In the genomic region with DNA sequence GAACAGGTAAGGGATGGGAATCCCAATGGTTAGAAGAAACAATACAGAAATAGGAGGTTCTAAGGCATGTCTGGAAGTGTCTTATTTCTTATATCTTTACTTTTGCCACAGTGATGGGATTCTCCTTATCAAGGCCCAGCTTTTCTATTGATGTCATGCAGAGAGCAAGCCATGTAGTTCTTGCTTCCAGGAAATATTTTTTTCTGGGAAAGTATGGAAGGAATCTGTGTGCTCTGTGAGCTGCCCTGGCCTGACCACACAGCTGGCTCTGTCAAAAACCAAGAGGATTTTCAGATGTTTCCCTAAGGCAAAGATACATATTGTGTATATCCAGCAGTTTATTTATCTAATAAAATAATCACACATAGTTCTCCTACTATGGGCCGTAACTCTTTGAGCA, we compare ENCODE assay signal across 19 cellular contexts.
DNase-seq lines count a peak whose midpoint lies in the region; ATAC-seq and TF ChIP-seq lines count a peak whose summit lies in the region.
"Had no signal": no experiment of that assay in that cellular context is flagged by ENCODE, and none has a peak within 500 bp of the region (broad histone marks: within the 10 kb centered on the region; RNA-seq: fewer than 3 reads in every experiment).

No MANE protein-coding gene starts in this region.

- H3K4me1 ChIP-seq in left ventricle myocardium inferior = no peaks in the 10 kb centered on the region
- H3K4me1 ChIP-seq in hepatocyte (ENCODE audit: insufficient read depth) = peaks cover 13% of the 10 kb centered on the region
- no peaks in the 10 kb centered on the region for H3K4me1 ChIP-seq in upper lobe of right lung
- H3K4me1 ChIP-seq in vagina = no peaks in the 10 kb centered on the region
- H3K4me1 ChIP-seq: parathyroid adenoma, right lobe of liver had no signal

- H3K27me3 ChIP-seq in left ventricle myocardium inferior (ENCODE audit: low read depth) = no peaks in the 10 kb centered on the region
- H3K27me3 ChIP-seq in hepatocyte = no peaks in the 10 kb centered on the region
- no peaks in the 10 kb centered on the region for H3K27me3 ChIP-seq in upper lobe of right lung
- no peaks in the 10 kb centered on the region for H3K27me3 ChIP-seq in vagina
- H3K27me3 ChIP-seq: right lobe of liver had no signal

- H3K4me3 ChIP-seq in left ventricle myocardium inferior = no peak overlapping the region
- H3K4me3 ChIP-seq in choroid plexus epithelial cell (ENCODE audit: low read depth, low read length) = no peak overlapping the region
- H3K4me3 ChIP-seq in hepatocyte = no peak overlapping the region
- no peak overlapping the region for H3K4me3 ChIP-seq in upper lobe of right lung
- H3K4me3 ChIP-seq in vagina = no peak overlapping the region
- H3K4me3 ChIP-seq: right lobe of liver had no signal

- H3K36me3 ChIP-seq in left ventricle myocardium inferior (no peaks in the 10 kb centered on the region), hepatocyte (replicated peaks; ENCODE audit: insufficient read depth, low read depth) (no peaks in the 10 kb centered on the region), upper lobe of right lung (no peaks in the 10 kb centered on the region), vagina (no peaks in the 10 kb centered on the region)
- H3K36me3 ChIP-seq: right lobe of liver had no signal

- 88% methylated on average over 1 of the region's 1 CpG for WGBS in hepatocyte (ENCODE audit: low lambda C conversion rate, missing lambda C conversion rate)

- no peaks in the 10 kb centered on the region for H3K9me3 ChIP-seq in left ventricle myocardium inferior (replicated peaks)
- H3K9me3 ChIP-seq in hepatocyte (ENCODE audit: low read depth) = no peaks in the 10 kb centered on the region
- H3K9me3 ChIP-seq in upper lobe of right lung = no peaks in the 10 kb centered on the region
- H3K9me3 ChIP-seq in vagina = no peaks in the 10 kb centered on the region
- H3K9me3 ChIP-seq: right lobe of liver had no signal

- no peaks in the 10 kb centered on the region for H4K20me1 ChIP-seq in hepatocyte (ENCODE audit: insufficient read depth, poor library complexity, severe bottlenecking)

- H3K4me2 ChIP-seq in hepatocyte = no peak overlapping the region

- ATAC-seq in left ventricle myocardium superior (peak; percentile 76), upper lobe of right lung (peak; percentile 44), HG03039 (IDR thresholded peaks at IDR 0.05; ENCODE audit: unreplicated experiment) (no peak)
- ATAC-seq: activated CD4-positive, CD25-positive, alpha-beta regulatory T cell treated with anti-CD3 and anti-CD28 coated beads, Interleukin-2, amount 50 U/mL, for 24 hours; activated naive CD8-positive, alpha-beta T cell treated with anti-CD3 and anti-CD28 coated beads, Interleukin-2, amount 50 U/mL, for 24 hours; HCT116; right lobe of liver had no signal

- H3K27ac ChIP-seq in left ventricle myocardium inferior (replicated peaks) (no peak overlapping the region), hepatocyte (peak overlapping the region; percentile 57), upper lobe of right lung (no peak overlapping the region), vagina (no peak overlapping the region)
- H3K27ac ChIP-seq: parathyroid adenoma, right lobe of liver had no signal

- no peak overlapping the region for H2AFZ ChIP-seq in hepatocyte
- H2AFZ ChIP-seq: parathyroid adenoma had no signal

- no peaks in the 10 kb centered on the region for H3K79me2 ChIP-seq in hepatocyte
- H3K79me2 ChIP-seq: parathyroid adenoma had no signal

- no peak for DNase-seq in left ventricle myocardium superior
- DNase-seq in left ventricle myocardium inferior = no peak
- peak; percentile 63 for DNase-seq in choroid plexus epithelial cell (ENCODE audit: low read depth)
- DNase-seq in hepatocyte (ENCODE audit: low spot score) = peak; percentile 8
- no peak for DNase-seq in upper lobe of right lung
- DNase-seq in GM10248 (ENCODE audit: extremely low spot score) = no peak
- DNase-seq in vagina (ENCODE audit: extremely low spot score in 2 of 2) = no peak
- DNase-seq: activated CD4-positive, alpha-beta memory T cell treated with anti-CD3 and anti-CD28 coated beads, Interleukin-2, amount 10 ng/mL, durations not matched to agents 7 days and 5 days; activated gamma-delta T cell; activated naive CD8-positive, alpha-beta T cell treated with anti-CD3 and anti-CD28 coated beads, Interleukin-2, amount 50 U/mL, for 24 hours; activated T-cell treated with anti-CD3 and anti-CD28 coated beads for 4 hours; caudate nucleus; midbrain; NCI-H187; right lobe of liver had no signal

- no peak for TF ChIP-seq POLR2A in vagina (IDR thresholded peaks at IDR 0.05)

- no peaks in the 10 kb centered on the region for H3K9me2 ChIP-seq in hepatocyte (replicated peaks; ENCODE audit: insufficient read depth)

- intact Hi-C loops in left ventricle myocardium superior (cut with micrococcal nuclease) = no loop called here
- intact Hi-C loops in left ventricle myocardium inferior (cut with micrococcal nuclease) = no loop called here
- intact Hi-C loops in upper lobe of right lung (cut with DNase I) = no loop called here
- intact Hi-C loops in vagina (cut with DNase I) = no loop called here

- TF ChIP-seq CTCF in left ventricle myocardium inferior (IDR thresholded peaks at IDR 0.05; ENCODE audit: borderline replicate concordance) (no peak), choroid plexus epithelial cell (conservative IDR thresholded peaks at IDR 0.05; ENCODE audit: low read depth, low read length) (no peak), hepatocyte (IDR thresholded peaks at IDR 0.05; ENCODE audit: poor library complexity) (no peak), upper lobe of right lung (IDR thresholded peaks at IDR 0.05) (no peak), GM10248 (IDR thresholded peaks at IDR 0.05; ENCODE audit: control extremely low read depth, extremely low read depth, low read depth, missing control alignments) (no peak), vagina (IDR thresholded peaks at IDR 0.05) (no peak)

- CTCF ChIA-PET in GM10248 (lab: Yijun Ruan, JAX) = no interaction called here

- POLR2A ChIA-PET in GM10248 (lab: Yijun Ruan, JAX) = no interaction called here

Comparison
In these comparisons a context has a peak if more than half of its experiments do, and no peak if none do; other contexts are left out.
1. DNase-seq: peak in choroid plexus epithelial cell (single experiment) and hepatocyte (single experiment); none in left ventricle myocardium superior (single experiment), left ventricle myocardium inferior (single experiment), upper lobe of right lung (single experiment), GM10248 (single experiment) and vagina (0 of 2).